Comparison of ENCODE assay signal across 1 cellular context in genomic region chr20:15639839-15640238, GRCh38.
TF ChIP-seq lines count a peak whose summit lies in the region.

No MANE protein-coding gene starts in this region.

TF ChIP-seq in HepG2, 621 proteins besides CTCF, POLR2A, EP300 and RAD21 (continued from another document):
- TF ChIP-seq ZBTB40 (IDR thresholded peaks at IDR 0.05) (peak; percentile 20), ZBTB40 (CRISPR knock-in tag; IDR thresholded peaks at IDR 0.05) (no peak), ATM (IDR thresholded peaks at IDR 0.05; ENCODE audit: borderline replicate concordance) (peak; percentile 46; the same call in 1 of the 2 replicates), TRIM22 (IDR thresholded peaks at IDR 0.05) (0 out of 2 replicates have a peak, but pooled peaks have one; percentile 60), FOXK2 (IDR thresholded peaks at IDR 0.05) (peak; percentile 12; the same call in 1 of the 2 replicates), NBN (conservative IDR thresholded peaks at IDR 0.05) (0 out of 2 replicates have a peak, but pooled peaks have one; percentile 72), PHB2 (IDR thresholded peaks at IDR 0.05; ENCODE audit: partially characterized antibody) (peak; percentile 24)
